2 cellular contexts compared by ENCODE assay signal in genomic region chr13:25151626-25152025, GRCh38.
TF ChIP-seq lines count a peak whose summit lies in the region.

No MANE protein-coding gene starts in this region.

TF ChIP-seq in GM23338, 12 proteins besides CTCF, POLR2A, EP300 and RAD21:
- TF ChIP-seq REST (IDR thresholded peaks at IDR 0.05; ENCODE audit: unreplicated experiment) (no peak), STAT1 (IDR thresholded peaks at IDR 0.05; ENCODE audit: unreplicated experiment) (no peak), ZNF114 (CRISPR knock-in tag; IDR thresholded peaks at IDR 0.05) (no peak), CREB1 (CRISPR knock-in tag; IDR thresholded peaks at IDR 0.05; ENCODE audit: low read depth) (no peak), ZNF331 (CRISPR knock-in tag; IDR thresholded peaks at IDR 0.05; ENCODE audit: low read depth) (no peak), NANOG (IDR thresholded peaks at IDR 0.05; ENCODE audit: borderline replicate concordance) (no peak), EZH2phosphoT487 (IDR thresholded peaks at IDR 0.05; ENCODE audit: unreplicated experiment) (no peak), EZH2 (IDR thresholded peaks at IDR 0.05; ENCODE audit: low read depth, unreplicated experiment) (no peak), ZNF462 (CRISPR knock-in tag; IDR thresholded peaks at IDR 0.05) (no peak), POLR2AphosphoS5 (IDR thresholded peaks at IDR 0.05; ENCODE audit: low read depth) (no peak)
- TF ChIP-seq, protein P1, sequence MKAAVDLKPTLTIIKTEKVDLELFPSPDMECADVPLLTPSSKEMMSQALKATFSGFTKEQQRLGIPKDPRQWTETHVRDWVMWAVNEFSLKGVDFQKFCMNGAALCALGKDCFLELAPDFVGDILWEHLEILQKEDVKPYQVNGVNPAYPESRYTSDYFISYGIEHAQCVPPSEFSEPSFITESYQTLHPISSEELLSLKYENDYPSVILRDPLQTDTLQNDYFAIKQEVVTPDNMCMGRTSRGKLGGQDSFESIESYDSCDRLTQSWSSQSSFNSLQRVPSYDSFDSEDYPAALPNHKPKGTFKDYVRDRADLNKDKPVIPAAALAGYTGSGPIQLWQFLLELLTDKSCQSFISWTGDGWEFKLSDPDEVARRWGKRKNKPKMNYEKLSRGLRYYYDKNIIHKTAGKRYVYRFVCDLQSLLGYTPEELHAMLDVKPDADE (IDR thresholded peaks at IDR 0.05), result no peak
TF ChIP-seq in GM23338: peak in this region for 0.

TF ChIP-seq in WTC11, 78 proteins besides CTCF, POLR2A, EP300 and RAD21 (continued from another document):
- TF ChIP-seq ZNF281 (CRISPR knock-in tag; IDR thresholded peaks at IDR 0.05), result no peak
- TF ChIP-seq ZSCAN18 (CRISPR knock-in tag; IDR thresholded peaks at IDR 0.05), result no peak
- TF ChIP-seq FOXP1 (CRISPR knock-in tag; IDR thresholded peaks at IDR 0.05; ENCODE audit: borderline replicate concordance), result no peak
- TF ChIP-seq, protein P2, sequence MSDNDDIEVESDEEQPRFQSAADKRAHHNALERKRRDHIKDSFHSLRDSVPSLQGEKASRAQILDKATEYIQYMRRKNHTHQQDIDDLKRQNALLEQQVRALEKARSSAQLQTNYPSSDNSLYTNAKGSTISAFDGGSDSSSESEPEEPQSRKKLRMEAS (CRISPR knock-in tag; IDR thresholded peaks at IDR 0.05), result no peak
TF ChIP-seq in WTC11: peak in this region for 0.
